Comparison of ENCODE assay signal across 8 cellular contexts in genomic region chr1:32611859-32612188, GRCh38. TPM values are rescaled to one million over a fixed set of nuclear protein-coding genes. Genes with fewer than 3 reads are reported as not detected.
A peak's percentile ranks its signal among the peaks of the same experiment; 100 is the strongest.
DNase-seq lines count a peak whose midpoint lies in the region; ATAC-seq and TF ChIP-seq lines count a peak whose summit lies in the region.

No MANE protein-coding gene starts in this region.

- no peaks in the 10 kb centered on the region for H3K9me3 Mint-ChIP-seq in activated B cell treated with CpG ODN at 0.5 μM for 24 hours

- no peak overlapping the region for H3K27ac Mint-ChIP-seq in activated B cell treated with CpG ODN at 0.5 μM for 24 hours

- H2AFZ ChIP-seq in GM23248 = peak overlapping the region; percentile 92
- no peak overlapping the region for H2AFZ ChIP-seq in smooth muscle cell (ENCODE audit: low read depth)

- H3K9ac ChIP-seq in GM23248 = peak overlapping the region; percentile 78
- no peak overlapping the region for H3K9ac ChIP-seq in smooth muscle cell (ENCODE audit: low read depth)

- no peak for TF ChIP-seq CTCF in activated B cell treated with CpG ODN at 0.5 μM for 24 hours (IDR thresholded peaks at IDR 0.05)
- TF ChIP-seq CTCF in smooth muscle cell (IDR thresholded peaks at IDR 0.05; ENCODE audit: borderline replicate concordance, insufficient read depth, poor library complexity, severe bottlenecking) = no peak

- H3K27me3 ChIP-seq in GM23248 (replicated peaks; ENCODE audit: insufficient read depth) = no peaks in the 10 kb centered on the region
- no peaks in the 10 kb centered on the region for H3K27me3 ChIP-seq in iPS DF 6.9 (ENCODE audit: control insufficient read depth, insufficient read depth, low read length)
- no peaks in the 10 kb centered on the region for H3K27me3 ChIP-seq in smooth muscle cell (ENCODE audit: low read depth)

- no peaks in the 10 kb centered on the region for H3K4me1 ChIP-seq in GM23248 (ENCODE audit: insufficient read depth)
- H3K4me1 ChIP-seq in iPS DF 6.9 (ENCODE audit: control insufficient read depth, insufficient read depth, low read length) = no peaks in the 10 kb centered on the region
- no peaks in the 10 kb centered on the region for H3K4me1 ChIP-seq in smooth muscle cell (ENCODE audit: low read depth)

- peak overlapping the region; percentile 80 for H3K4me3 Mint-ChIP-seq in activated B cell treated with CpG ODN at 0.5 μM for 24 hours

- intact Hi-C loops in activated B cell treated with CpG ODN at 0.5 μM for 24 hours (cut with micrococcal nuclease) = no loop called here

- DNase-seq in GM23248 (no peak), activated B cell treated with CpG ODN at 0.5 μM for 24 hours (no peak), iPS DF 6.9 (ENCODE audit: low read depth, low spot score) (no peak), smooth muscle cell (lab: John Stamatoyannopoulos, UW; ENCODE audit: unreplicated experiment) (no peak), HEK293T (ENCODE audit: extremely low spot score) (no peak), kidney glomerular epithelial cell (lab: John Stamatoyannopoulos, UW) (no peak)

- no peaks in the 10 kb centered on the region for H3K9me3 ChIP-seq in GM23248 (ENCODE audit: low read depth)
- H3K9me3 ChIP-seq in iPS DF 6.9 (ENCODE audit: control insufficient read depth, insufficient read depth, low read length) = no peaks in the 10 kb centered on the region
- no peaks in the 10 kb centered on the region for H3K9me3 ChIP-seq in smooth muscle cell (replicated peaks; ENCODE audit: low read depth)

- H3K36me3 ChIP-seq in GM23248 (ENCODE audit: low read depth) (no peaks in the 10 kb centered on the region), iPS DF 6.9 (ENCODE audit: control insufficient read depth, insufficient read depth, low read length) (0 out of 2 replicates have a peak, but pooled peaks cover 2% of the 10 kb centered on the region), smooth muscle cell (ENCODE audit: low read depth) (no peaks in the 10 kb centered on the region)

- H3F3A ChIP-seq in GM23248 (ENCODE audit: insufficient read depth) (peaks cover 12% of the 10 kb centered on the region; the same call in 1 of the 2 replicates), smooth muscle cell (ENCODE audit: low read depth) (peaks cover 4% of the 10 kb centered on the region)

- H3K4me3 ChIP-seq in GM23248 = peak overlapping the region; percentile 76
- H3K4me3 ChIP-seq in iPS DF 6.9 (ENCODE audit: low read length) = peak overlapping the region; percentile 38; the same call in 1 of the 2 replicates
- peak overlapping the region; percentile 47 for H3K4me3 ChIP-seq in smooth muscle cell

- WGBS in GM23248 (ENCODE audit: low coverage in 1 of 2, low lambda C conversion rate in 2 of 2, missing lambda C conversion rate in 2 of 2), 2 experiments = 18 to 29% methylated on average over 12 of the region's 12 CpGs
- no CpG with 5 or more reads among the region's 12 CpGs for WGBS in iPS DF 6.9 (ENCODE audit: insufficient coverage, insufficient read length)
- 23% methylated on average over 12 of the region's 12 CpGs for WGBS in smooth muscle cell (ENCODE audit: low lambda C conversion rate)

- H3K27me3 Mint-ChIP-seq in activated B cell treated with CpG ODN at 0.5 μM for 24 hours = no peaks in the 10 kb centered on the region

- H3K4me2 ChIP-seq in GM23248 (ENCODE audit: unreplicated experiment) = peak overlapping the region; percentile 84
- H3K4me2 ChIP-seq in smooth muscle cell = peak overlapping the region; percentile 83

- ATAC-seq in activated B cell treated with CpG ODN at 0.5 μM for 24 hours (ENCODE audit: low read depth) (peak; percentile 43), GM18858 (IDR thresholded peaks at IDR 0.05; ENCODE audit: unreplicated experiment) (no peak), HG03439 (IDR thresholded peaks at IDR 0.05; ENCODE audit: unreplicated experiment) (no peak)

- H3K36me3 Mint-ChIP-seq in activated B cell treated with CpG ODN at 0.5 μM for 24 hours (ENCODE audit: low read depth) = peaks cover 3% of the 10 kb centered on the region

- in situ Hi-C loops in GM23248 (cut with MboI) = no loop called here

- CTCF ChIA-PET in activated B cell treated with CpG ODN at 0.5 μM for 24 hours (lab: Charles Lee) = no interaction called here
- CTCF ChIA-PET in HEK293T (lab: Yijun Ruan, JAX) = interaction anchor here (1.6 kb wide), 1 partner anchor 92 kb away, joined by 6 read pairs; no protein-coding TSS in a partner anchor

- H3K9me2 ChIP-seq in GM23248 (ENCODE audit: insufficient read depth) = no peaks in the 10 kb centered on the region

- H3K27ac ChIP-seq in GM23248 (no peak overlapping the region), iPS DF 6.9 (ENCODE audit: low read length) (no peak overlapping the region), smooth muscle cell (ENCODE audit: low read depth) (no peak overlapping the region)

- POLR2A ChIA-PET in activated B cell treated with CpG ODN at 0.5 μM for 24 hours (lab: Charles Lee) = no interaction called here
- POLR2A ChIA-PET in HEK293T (lab: Yijun Ruan, JAX) = interaction anchor here (0.8 to 2.2 kb wide), 13 partner anchors 9 to 218 kb away, joined by 3 to 12 read pairs (median 4); partner anchors contain the start of genes BSDC1 and RBBP4

- H3K79me2 ChIP-seq in GM23248 (ENCODE audit: insufficient read depth) = no peaks in the 10 kb centered on the region
- no peaks in the 10 kb centered on the region for H3K79me2 ChIP-seq in smooth muscle cell (ENCODE audit: low read depth)

- H4K20me1 ChIP-seq in GM23248 (ENCODE audit: insufficient read depth) (no peaks in the 10 kb centered on the region), smooth muscle cell (ENCODE audit: low read depth) (peaks cover 14% of the 10 kb centered on the region)

- peaks cover 6% of the 10 kb centered on the region for H3K4me1 Mint-ChIP-seq in activated B cell treated with CpG ODN at 0.5 μM for 24 hours

TF ChIP-seq in HEK293T, 16 proteins besides CTCF, POLR2A, EP300 and RAD21:
- TF ChIP-seq L3MBTL2 (conservative IDR thresholded peaks at IDR 0.05) (no peak), ZNF384 (IDR thresholded peaks at IDR 0.05) (no peak), FOXM1 (IDR thresholded peaks at IDR 0.05; ENCODE audit: borderline replicate concordance) (no peak), FOXK2 (IDR thresholded peaks at IDR 0.05) (no peak), ELF4 (IDR thresholded peaks at IDR 0.05) (no peak), ARNT (IDR thresholded peaks at IDR 0.05) (no peak), FOXA1 (IDR thresholded peaks at IDR 0.05) (no peak), SUZ12 (IDR thresholded peaks at IDR 0.05) (no peak), SP1 (IDR thresholded peaks at IDR 0.05) (no peak), BHLHE40 (IDR thresholded peaks at IDR 0.05; ENCODE audit: borderline replicate concordance) (no peak)
TF ChIP-seq in HEK293T: peak in this region for 0.

RNA-seq across cellular contexts. Expression of gene ZBTB8OS, which starts 38.5 kb away (rescaled TPM):
- total RNA-seq in GM23248 (2014; rRNA removed; shearing (Covaris generic)) = 37.0 and 44.6 TPM in 2 replicates
- polyA plus RNA-seq in GM23248 (2016; fragmentation: Nextera tagmentation; extraction: Ambion mirVana) (48.9 and 52.9 TPM in 2 replicates), smooth muscle cell (39.5 and 54.3 TPM in 2 replicates)
- total RNA-seq in activated B cell treated with CpG ODN at 0.5 μM for 24 hours (58.6 and 65.3 TPM in 2 replicates), smooth muscle cell (33.3 and 42.3 TPM in 2 replicates)

RNA-seq across cellular contexts. Expression of gene RBBP4, which starts 39.2 kb away (rescaled TPM):
- 72.4 and 89.9 TPM in 2 replicates for total RNA-seq in GM23248 (2014; rRNA removed; shearing (Covaris generic))
- 109 and 116 TPM in 2 replicates for polyA plus RNA-seq in GM23248 (2016; fragmentation: Nextera tagmentation; extraction: Ambion mirVana)
- total RNA-seq in activated B cell treated with CpG ODN at 0.5 μM for 24 hours = 228 and 241 TPM in 2 replicates
- 117 and 139 TPM in 2 replicates for total RNA-seq in smooth muscle cell
- 130 and 140 TPM in 2 replicates for polyA plus RNA-seq in smooth muscle cell
